In the genomic region with DNA sequence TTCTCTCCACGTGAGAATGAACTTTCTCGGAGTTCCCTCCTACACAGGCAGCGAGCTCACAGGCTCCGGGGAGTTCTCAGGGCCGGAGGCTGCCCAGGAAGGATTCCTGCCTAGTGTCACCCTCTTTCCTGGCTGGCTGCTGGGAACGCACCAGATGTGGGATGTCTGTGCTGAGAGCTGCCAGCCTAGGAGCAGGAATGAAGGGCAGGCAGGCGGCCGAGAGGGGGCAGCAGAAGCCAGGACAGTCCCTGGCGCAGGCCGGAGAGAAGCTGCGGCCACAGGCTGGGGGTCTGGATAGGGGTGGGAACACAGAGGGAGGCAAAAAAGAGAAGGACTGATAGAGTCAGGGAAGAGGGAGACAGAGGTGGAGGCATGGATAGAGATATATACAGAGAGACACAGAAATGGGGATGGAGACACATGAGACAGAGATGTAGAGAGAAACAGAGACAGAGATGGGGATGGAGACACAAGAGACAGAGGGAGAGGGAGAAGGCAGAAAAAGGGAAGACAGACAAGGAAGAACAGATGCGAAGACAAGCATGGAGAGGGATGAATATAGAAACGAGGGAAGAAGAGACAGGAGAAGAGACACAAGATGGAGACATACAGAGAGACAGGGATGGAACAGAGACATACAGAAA, we compare ENCODE assay signal across 9 cellular contexts. TPM values are rescaled to one million over a fixed set of nuclear protein-coding genes. Genes with fewer than 3 reads are reported as not detected.
A peak's percentile ranks its signal among the peaks of the same experiment; 100 is the strongest.
DNase-seq lines count a peak whose midpoint lies in the region; ATAC-seq and TF ChIP-seq lines count a peak whose summit lies in the region.
"Had no signal": no experiment of that assay in that cellular context is flagged by ENCODE, and none has a peak within 500 bp of the region (broad histone marks: within the 10 kb centered on the region; RNA-seq: fewer than 3 reads in every experiment).

No MANE protein-coding gene starts in this region.

- intact Hi-C loops in esophagus muscularis mucosa (cut with DNase I) = loop anchor here (1.0 to 5.0 kb wide), 2 partner anchors 43 to 146 kb away; no protein-coding TSS in a partner anchor
- intact Hi-C loops in mucosa of descending colon (cut with DNase I, micrococcal nuclease) = loop anchor here (5.0 to 10.0 kb wide), 2 partner anchors 44 to 47 kb away; no protein-coding TSS in a partner anchor

- DNase-seq in NOMO-1 (lab: John Stamatoyannopoulos, UW; ENCODE audit: unreplicated experiment in 2 of 2) (peak; percentile 22 to 47), NOMO-1 treated with dmso at 0.1 percent for 144 hours (lab: John Stamatoyannopoulos, UW; ENCODE audit: unreplicated experiment) (no peak), NCI-H1930 (lab: John Stamatoyannopoulos, UW) (peak; percentile 32 to 52), esophagus muscularis mucosa (ENCODE audit: extremely low spot score) (no peak), mucosa of descending colon (peak in 2 of 3 donors; percentile 80 to 84), ureter (ENCODE audit: low spot score) (peak; percentile 76)
- peak; percentile 31 for DNase-seq in activated CD4-positive, alpha-beta memory T cell treated with anti-CD3 and anti-CD28 coated beads, Interleukin-2, amount 10 ng/mL, durations not matched to agents 7 days and 5 days

- H3K27me3 ChIP-seq in esophagus muscularis mucosa = peaks cover 0 to 30% (median 0%) of the 10 kb centered on the region in 4 donors

- no peak for TF ChIP-seq EP300 in esophagus muscularis mucosa (IDR thresholded peaks at IDR 0.05)

- H3K36me3 ChIP-seq in esophagus muscularis mucosa = no peaks in the 10 kb centered on the region
- no peaks in the 10 kb centered on the region for H3K36me3 ChIP-seq in mucosa of descending colon (ENCODE audit: low read depth)

- no peak overlapping the region for H3K4me3 Mint-ChIP-seq in activated CD4-positive, alpha-beta memory T cell treated with anti-CD3 and anti-CD28 coated beads, Interleukin-2, amount 10 ng/mL, durations not matched to agents 7 days and 5 days
- H3K4me3 Mint-ChIP-seq: central memory CD8-positive, alpha-beta T cell had no signal

- POLR2A ChIA-PET in activated CD4-positive, alpha-beta memory T cell treated with anti-CD3 and anti-CD28 coated beads, Interleukin-2, amount 10 ng/mL, durations not matched to agents 7 days and 5 days (lab: Charles Lee) = no interaction called here

- WGBS in esophagus muscularis mucosa = 17% methylated on average over 9 of the region's 13 CpGs

- TF ChIP-seq POLR2A in esophagus muscularis mucosa (IDR thresholded peaks at IDR 0.05; ENCODE audit: low read depth) = no peak

- H3K27ac ChIP-seq in esophagus muscularis mucosa (replicated peaks in 1 of 4) = no peak overlapping the region

- TF ChIP-seq CTCF in esophagus muscularis mucosa (IDR thresholded peaks at IDR 0.05) (peak; percentile 75 to 82 (median 82)), mucosa of descending colon (IDR thresholded peaks at IDR 0.05) (peak; percentile 48)

- H3K4me1 Mint-ChIP-seq in activated CD4-positive, alpha-beta memory T cell treated with anti-CD3 and anti-CD28 coated beads, Interleukin-2, amount 10 ng/mL, durations not matched to agents 7 days and 5 days = no peaks in the 10 kb centered on the region
- H3K4me1 Mint-ChIP-seq: central memory CD8-positive, alpha-beta T cell had no signal

- H3K4me1 ChIP-seq in esophagus muscularis mucosa (peaks cover 0 to 17% (median 4%) of the 10 kb centered on the region in 4 donors), mucosa of descending colon (ENCODE audit: low read depth) (no peaks in the 10 kb centered on the region)

- peaks cover 19% of the 10 kb centered on the region for H3K27me3 Mint-ChIP-seq in activated CD4-positive, alpha-beta memory T cell treated with anti-CD3 and anti-CD28 coated beads, Interleukin-2, amount 10 ng/mL, durations not matched to agents 7 days and 5 days

- no peaks in the 10 kb centered on the region for H3K9me3 Mint-ChIP-seq in activated CD4-positive, alpha-beta memory T cell treated with anti-CD3 and anti-CD28 coated beads, Interleukin-2, amount 10 ng/mL, durations not matched to agents 7 days and 5 days
- H3K9me3 Mint-ChIP-seq: central memory CD8-positive, alpha-beta T cell had no signal

- peak; percentile 84 for ATAC-seq in mucosa of descending colon
- no peak for ATAC-seq in GM21529 (IDR thresholded peaks at IDR 0.05; ENCODE audit: unreplicated experiment)

- CTCF ChIA-PET in activated CD4-positive, alpha-beta memory T cell treated with anti-CD3 and anti-CD28 coated beads, Interleukin-2, amount 10 ng/mL, durations not matched to agents 7 days and 5 days (lab: Charles Lee) = interaction anchor here (0.9 to 2.4 kb wide), 6 partner anchors 9 to 144 kb away, joined by 3 to 9 read pairs (median 3); no protein-coding TSS in a partner anchor

- no peak overlapping the region for H3K27ac Mint-ChIP-seq in activated CD4-positive, alpha-beta memory T cell treated with anti-CD3 and anti-CD28 coated beads, Interleukin-2, amount 10 ng/mL, durations not matched to agents 7 days and 5 days

- H3K4me3 ChIP-seq in esophagus muscularis mucosa = no peak overlapping the region
- no peak overlapping the region for H3K4me3 ChIP-seq in mucosa of descending colon

- no peaks in the 10 kb centered on the region for H3K36me3 Mint-ChIP-seq in activated CD4-positive, alpha-beta memory T cell treated with anti-CD3 and anti-CD28 coated beads, Interleukin-2, amount 10 ng/mL, durations not matched to agents 7 days and 5 days (ENCODE audit: low read depth)

- H3K9me3 ChIP-seq in esophagus muscularis mucosa (no peaks in the 10 kb centered on the region), mucosa of descending colon (no peaks in the 10 kb centered on the region)

RNA-seq across cellular contexts. Expression of gene ENHO, which starts 25.3 kb away (rescaled TPM):
- not detected for total RNA-seq in activated CD4-positive, alpha-beta memory T cell treated with anti-CD3 and anti-CD28 coated beads, Interleukin-2, amount 10 ng/mL, durations not matched to agents 7 days and 5 days
- total RNA-seq in esophagus muscularis mucosa = 1 to 10 TPM in 2 of 4 donors, under 1 TPM in 1, not detected in 1; 0.50 to 2.0 (median 1.1) TPM
- total RNA-seq in mucosa of descending colon = 1 to 10 TPM; 1.4 to 2.0 (median 1.5) TPM
- 0.36 TPM for total RNA-seq in ureter

RNA-seq across cellular contexts. Expression of gene CNTFR, which starts 41.4 kb away (rescaled TPM):
- not detected for total RNA-seq in activated CD4-positive, alpha-beta memory T cell treated with anti-CD3 and anti-CD28 coated beads, Interleukin-2, amount 10 ng/mL, durations not matched to agents 7 days and 5 days
- total RNA-seq in esophagus muscularis mucosa = 1 to 10 TPM; 1.2 to 3.8 (median 2.7) TPM
- total RNA-seq in mucosa of descending colon = 10 to 100 TPM in 1 of 3 donors, 1 to 10 TPM in 2; 1.5 to 14.5 (median 7.7) TPM
- 9.4 TPM for total RNA-seq in ureter

Comparison
In these comparisons a context has a peak if more than half of its experiments do, and no peak if none do; other contexts are left out.
1. DNase-seq: peak in NOMO-1 (2 of 2), NCI-H1930 (2 of 2), activated CD4-positive, alpha-beta memory T cell treated with anti-CD3 and anti-CD28 coated beads, Interleukin-2, amount 10 ng/mL, durations not matched to agents 7 days and 5 days (single experiment), mucosa of descending colon (2 of 3) and ureter (single experiment); none in NOMO-1 treated with dmso at 0.1 percent for 144 hours (single experiment) and esophagus muscularis mucosa (single experiment).